1 cellular context compared by ENCODE assay signal in genomic region chr17:81294512-81295030, GRCh38.
TF ChIP-seq lines count a peak whose summit lies in the region.

No MANE protein-coding gene starts in this region.

TF ChIP-seq in WTC11, 78 proteins besides CTCF, POLR2A, EP300 and RAD21 (continued from another document):
- TF ChIP-seq, protein P1, sequence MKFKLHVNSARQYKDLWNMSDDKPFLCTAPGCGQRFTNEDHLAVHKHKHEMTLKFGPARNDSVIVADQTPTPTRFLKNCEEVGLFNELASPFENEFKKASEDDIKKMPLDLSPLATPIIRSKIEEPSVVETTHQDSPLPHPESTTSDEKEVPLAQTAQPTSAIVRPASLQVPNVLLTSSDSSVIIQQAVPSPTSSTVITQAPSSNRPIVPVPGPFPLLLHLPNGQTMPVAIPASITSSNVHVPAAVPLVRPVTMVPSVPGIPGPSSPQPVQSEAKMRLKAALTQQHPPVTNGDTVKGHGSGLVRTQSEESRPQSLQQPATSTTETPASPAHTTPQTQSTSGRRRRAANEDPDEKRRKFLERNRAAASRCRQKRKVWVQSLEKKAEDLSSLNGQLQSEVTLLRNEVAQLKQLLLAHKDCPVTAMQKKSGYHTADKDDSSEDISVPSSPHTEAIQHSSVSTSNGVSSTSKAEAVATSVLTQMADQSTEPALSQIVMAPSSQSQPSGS (CRISPR knock-in tag; IDR thresholded peaks at IDR 0.05; ENCODE audit: borderline replicate concordance, low read depth): no peak
TF ChIP-seq in WTC11: peak in this region for 0.
